In the genomic region with DNA sequence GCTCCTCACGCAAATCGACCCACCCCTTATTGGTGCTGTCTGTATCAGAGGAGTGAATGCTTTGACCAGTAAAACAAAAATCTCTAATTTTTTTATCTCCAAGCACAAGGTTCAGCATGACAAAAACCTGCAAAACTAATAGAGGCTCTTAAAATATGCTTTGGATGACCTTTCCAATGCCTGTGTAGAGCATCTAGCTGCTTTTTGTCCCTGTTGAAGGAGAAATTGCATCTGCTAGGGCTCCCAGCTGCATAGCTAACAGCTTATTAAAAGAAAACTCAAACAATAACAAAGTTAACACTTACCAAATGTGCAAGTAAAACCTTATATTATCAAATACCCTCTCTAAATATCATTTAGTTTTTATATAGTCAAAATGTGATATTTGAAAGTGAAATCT, we compare ENCODE assay signal across 13 cellular contexts.
"Had no signal": no experiment of that assay in that cellular context is flagged by ENCODE, and none has a peak within 500 bp of the region (broad histone marks: within the 10 kb centered on the region; RNA-seq: fewer than 3 reads in every experiment).

No MANE protein-coding gene starts in this region.

- H3K4me2 ChIP-seq: smooth muscle cell had no signal

- H3K27ac ChIP-seq: coronary artery, gastrocnemius medialis, neutrophil, testis, tibial nerve, upper lobe of right lung had no signal

- DNase-seq: central memory CD4-positive, alpha-beta T cell; effector CD4-positive, alpha-beta T cell; endodermal cell; kidney; naive thymus-derived CD4-positive, alpha-beta T cell; stimulated activated CD4-positive, alpha-beta T cell treated with anti-CD3 and anti-CD28 coated beads, Interleukin-4, amount 100 ng/mL, for 24 hours; testis; upper lobe of right lung had no signal

- H3K4me3 ChIP-seq: coronary artery, gastrocnemius medialis, smooth muscle cell, testis, tibial nerve, upper lobe of right lung had no signal

- H3K9me3 ChIP-seq: gastrocnemius medialis, neutrophil, testis, tibial nerve, upper lobe of right lung had no signal

- H3K4me1 ChIP-seq: gastrocnemius medialis, testis, upper lobe of right lung had no signal

- ATAC-seq: naive thymus-derived CD4-positive, alpha-beta T cell; upper lobe of right lung had no signal

- H3K36me3 ChIP-seq: gastrocnemius medialis, neutrophil, tibial nerve, upper lobe of right lung had no signal

- H3K27me3 ChIP-seq: gastrocnemius medialis, neutrophil, testis, tibial nerve, upper lobe of right lung had no signal
